In the genomic region with DNA sequence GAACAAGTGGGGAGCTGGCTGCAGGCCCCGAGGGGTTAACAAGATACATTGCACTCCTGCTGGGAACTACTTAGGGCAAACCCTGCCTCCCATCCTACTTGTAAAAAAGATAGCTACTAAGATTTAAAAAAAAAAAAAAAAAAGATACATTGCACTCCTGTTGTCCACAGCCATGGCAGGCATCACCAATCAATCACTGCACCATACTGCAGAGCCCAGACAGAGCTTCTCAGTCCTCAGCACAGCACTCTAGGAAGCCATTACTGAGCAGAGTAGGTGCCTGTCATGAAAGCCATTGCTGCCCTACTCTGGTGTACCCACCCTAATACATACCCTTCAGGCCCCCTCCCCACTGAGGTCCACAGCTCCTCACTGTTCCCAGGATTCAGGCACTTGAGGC, we compare ENCODE assay signal across 13 cellular contexts.
DNase-seq lines count a peak whose midpoint lies in the region.
"Had no signal": no experiment of that assay in that cellular context is flagged by ENCODE, and none has a peak within 500 bp of the region (broad histone marks: within the 10 kb centered on the region; RNA-seq: fewer than 3 reads in every experiment).

No MANE protein-coding gene starts in this region.

- H3K4me3 Mint-ChIP-seq in dendritic cell treated with granulocyte-macrophage colony-stimulating factor and Interleukin-4, amounts not matched to agents 40 ng/mL and 50 ng/mL, for 4 days, result no peak overlapping the region
- H3K4me3 Mint-ChIP-seq: CD14-positive monocyte; CD8-positive, alpha-beta T cell had no signal

- peak overlapping the region; percentile 9 for H3K27ac Mint-ChIP-seq in dendritic cell treated with granulocyte-macrophage colony-stimulating factor and Interleukin-4, amounts not matched to agents 40 ng/mL and 50 ng/mL, for 4 days
- H3K27ac Mint-ChIP-seq: CD8-positive, alpha-beta T cell had no signal

- no peaks in the 10 kb centered on the region for H3K9me3 Mint-ChIP-seq in dendritic cell treated with granulocyte-macrophage colony-stimulating factor and Interleukin-4, amounts not matched to agents 40 ng/mL and 50 ng/mL, for 4 days

- peak; percentile 17 for DNase-seq in NCI-H2171 treated with DMSO at 0.1 percent for 48 hours (lab: John Stamatoyannopoulos, UW)
- no peak for DNase-seq in NCI-H2171 (lab: John Stamatoyannopoulos, UW)
- peak; percentile 3 for DNase-seq in OCI-M1 (lab: John Stamatoyannopoulos, UW)
- peak; percentile 52 for DNase-seq in posterior vena cava (ENCODE audit: low spot score)
- no peak for DNase-seq in NCI-H1417 (lab: John Stamatoyannopoulos, UW)
- no peak for DNase-seq in activated CD4-positive, CD25-positive, alpha-beta regulatory T cell treated with anti-CD3 and anti-CD28 coated beads, Interleukin-2, amount 50 U/mL, for 72 hours
- no peak for DNase-seq in NCI-H2029 treated with DMSO at 0.1 percent for 48 hours (lab: John Stamatoyannopoulos, UW)
- DNase-seq: CD8-positive, alpha-beta T cell; DMS53; GF-D8; GM23248 had no signal

- intact Hi-C loops in dendritic cell treated with granulocyte-macrophage colony-stimulating factor and Interleukin-4, amounts not matched to agents 40 ng/mL and 50 ng/mL, for 4 days (cut with micrococcal nuclease), result loop anchor here (1.0 to 10.0 kb wide), 2 partner anchors 79 to 116 kb away; no protein-coding TSS in a partner anchor
- intact Hi-C loops in posterior vena cava (cut with DNase I), result loop anchor here (5.0 to 10.0 kb wide), 2 partner anchors 156 to 159 kb away; no protein-coding TSS in a partner anchor

- no peaks in the 10 kb centered on the region for H3K36me3 Mint-ChIP-seq in dendritic cell treated with granulocyte-macrophage colony-stimulating factor and Interleukin-4, amounts not matched to agents 40 ng/mL and 50 ng/mL, for 4 days (ENCODE audit: low read depth)
- H3K36me3 Mint-ChIP-seq: CD14-positive monocyte; CD8-positive, alpha-beta T cell had no signal

- peaks cover 26% of the 10 kb centered on the region for H3K4me1 Mint-ChIP-seq in dendritic cell treated with granulocyte-macrophage colony-stimulating factor and Interleukin-4, amounts not matched to agents 40 ng/mL and 50 ng/mL, for 4 days (ENCODE audit: low read depth)

- peaks cover 7% of the 10 kb centered on the region for H3K27me3 Mint-ChIP-seq in dendritic cell treated with granulocyte-macrophage colony-stimulating factor and Interleukin-4, amounts not matched to agents 40 ng/mL and 50 ng/mL, for 4 days

Comparison
In these comparisons a context has a peak if more than half of its experiments do, and no peak if none do; other contexts are left out.
1. DNase-seq: peak in NCI-H2171 treated with DMSO at 0.1 percent for 48 hours (single experiment), OCI-M1 (single experiment) and posterior vena cava (single experiment); none in NCI-H2171 (single experiment), NCI-H1417 (0 of 3), activated CD4-positive, CD25-positive, alpha-beta regulatory T cell treated with anti-CD3 and anti-CD28 coated beads, Interleukin-2, amount 50 U/mL, for 72 hours (single experiment) and NCI-H2029 treated with DMSO at 0.1 percent for 48 hours (single experiment).